Comparison of ENCODE assay signal across 1 cellular context in genomic region chr1:56189946-56190920, GRCh38.
TF ChIP-seq lines count a peak whose summit lies in the region.

No MANE protein-coding gene starts in this region.

TF ChIP-seq in HepG2, 621 proteins besides CTCF, POLR2A, EP300 and RAD21 (continued from another document and continues in another):
- TF ChIP-seq MLXIP (CRISPR knock-in tag; IDR thresholded peaks at IDR 0.05; ENCODE audit: borderline replicate concordance) (no peak), GPN1 (CRISPR knock-in tag; IDR thresholded peaks at IDR 0.05; ENCODE audit: borderline replicate concordance) (no peak), ZNF850 (CRISPR knock-in tag; conservative IDR thresholded peaks at IDR 0.05) (no peak), SALL2 (CRISPR knock-in tag; IDR thresholded peaks at IDR 0.05) (no peak), ZNF205 (CRISPR knock-in tag; IDR thresholded peaks at IDR 0.05) (peak; percentile 83), HOXD1 (CRISPR knock-in tag; IDR thresholded peaks at IDR 0.05) (peak; percentile 57; the same call in 1 of the 2 replicates), ZNF468 (CRISPR knock-in tag; IDR thresholded peaks at IDR 0.05) (no peak), ZNF503 (CRISPR knock-in tag; IDR thresholded peaks at IDR 0.05) (peak; percentile 92), HOMEZ (CRISPR knock-in tag; IDR thresholded peaks at IDR 0.05; ENCODE audit: low read depth) (no peak; the same call in 1 of the 2 replicates), SMC3 (IDR thresholded peaks at IDR 0.05; ENCODE audit: low read length) (peak; percentile 66), JUN (CRISPR knock-in tag; IDR thresholded peaks at IDR 0.05) (peak; percentile 96), HMGXB4 (CRISPR knock-in tag; IDR thresholded peaks at IDR 0.05; ENCODE audit: borderline replicate concordance in 1 of 2, low read depth in 1 of 2) (peak; percentile 67 to 76; a peak in 3 of 4 replicates), DR1 (CRISPR knock-in tag; IDR thresholded peaks at IDR 0.05) (no peak), MXD1 (CRISPR knock-in tag; IDR thresholded peaks at IDR 0.05) (no peak), NFAT5 (CRISPR knock-in tag; IDR thresholded peaks at IDR 0.05) (no peak), SAP130 (CRISPR knock-in tag; IDR thresholded peaks at IDR 0.05; ENCODE audit: low read depth) (peak; percentile 64), SIX1 (CRISPR knock-in tag; IDR thresholded peaks at IDR 0.05; ENCODE audit: borderline replicate concordance) (peak; percentile 71; the same call in 1 of the 2 replicates), RORA (CRISPR knock-in tag; IDR thresholded peaks at IDR 0.05) (no peak), ZNF17 (CRISPR knock-in tag; IDR thresholded peaks at IDR 0.05) (no peak), ZNF879 (CRISPR knock-in tag; IDR thresholded peaks at IDR 0.05) (no peak), CENPX (CRISPR knock-in tag; IDR thresholded peaks at IDR 0.05) (no peak), ZNF282 (IDR thresholded peaks at IDR 0.05; ENCODE audit: partially characterized antibody) (no peak), SIN3B (IDR thresholded peaks at IDR 0.05; ENCODE audit: low read length) (no peak; the same call in 1 of the 2 replicates), ZNF615 (CRISPR knock-in tag; IDR thresholded peaks at IDR 0.05; ENCODE audit: borderline replicate concordance) (no peak)
- TF ChIP-seq, protein P1, sequence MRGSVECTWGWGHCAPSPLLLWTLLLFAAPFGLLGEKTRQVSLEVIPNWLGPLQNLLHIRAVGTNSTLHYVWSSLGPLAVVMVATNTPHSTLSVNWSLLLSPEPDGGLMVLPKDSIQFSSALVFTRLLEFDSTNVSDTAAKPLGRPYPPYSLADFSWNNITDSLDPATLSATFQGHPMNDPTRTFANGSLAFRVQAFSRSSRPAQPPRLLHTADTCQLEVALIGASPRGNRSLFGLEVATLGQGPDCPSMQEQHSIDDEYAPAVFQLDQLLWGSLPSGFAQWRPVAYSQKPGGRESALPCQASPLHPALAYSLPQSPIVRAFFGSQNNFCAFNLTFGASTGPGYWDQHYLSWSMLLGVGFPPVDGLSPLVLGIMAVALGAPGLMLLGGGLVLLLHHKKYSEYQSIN (CRISPR knock-in tag; IDR thresholded peaks at IDR 0.05; ENCODE audit: borderline replicate concordance): no peak
- TF ChIP-seq, protein P2, sequence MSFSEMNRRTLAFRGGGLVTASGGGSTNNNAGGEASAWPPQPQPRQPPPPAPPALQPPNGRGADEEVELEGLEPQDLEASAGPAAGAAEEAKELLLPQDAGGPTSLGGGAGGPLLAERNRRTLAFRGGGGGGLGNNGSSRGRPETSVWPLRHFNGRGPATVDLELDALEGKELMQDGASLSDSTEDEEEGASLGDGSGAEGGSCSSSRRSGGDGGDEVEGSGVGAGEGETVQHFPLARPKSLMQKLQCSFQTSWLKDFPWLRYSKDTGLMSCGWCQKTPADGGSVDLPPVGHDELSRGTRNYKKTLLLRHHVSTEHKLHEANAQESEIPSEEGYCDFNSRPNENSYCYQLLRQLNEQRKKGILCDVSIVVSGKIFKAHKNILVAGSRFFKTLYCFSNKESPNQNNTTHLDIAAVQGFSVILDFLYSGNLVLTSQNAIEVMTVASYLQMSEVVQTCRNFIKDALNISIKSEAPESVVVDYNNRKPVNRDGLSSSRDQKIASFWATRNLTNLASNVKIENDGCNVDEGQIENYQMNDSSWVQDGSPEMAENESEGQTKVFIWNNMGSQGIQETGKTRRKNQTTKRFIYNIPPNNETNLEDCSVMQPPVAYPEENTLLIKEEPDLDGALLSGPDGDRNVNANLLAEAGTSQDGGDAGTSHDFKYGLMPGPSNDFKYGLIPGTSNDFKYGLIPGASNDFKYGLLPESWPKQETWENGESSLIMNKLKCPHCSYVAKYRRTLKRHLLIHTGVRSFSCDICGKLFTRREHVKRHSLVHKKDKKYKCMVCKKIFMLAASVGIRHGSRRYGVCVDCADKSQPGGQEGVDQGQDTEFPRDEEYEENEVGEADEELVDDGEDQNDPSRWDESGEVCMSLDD (CRISPR knock-in tag; IDR thresholded peaks at IDR 0.05; ENCODE audit: borderline replicate concordance): no peak
- TF ChIP-seq, protein P3, sequence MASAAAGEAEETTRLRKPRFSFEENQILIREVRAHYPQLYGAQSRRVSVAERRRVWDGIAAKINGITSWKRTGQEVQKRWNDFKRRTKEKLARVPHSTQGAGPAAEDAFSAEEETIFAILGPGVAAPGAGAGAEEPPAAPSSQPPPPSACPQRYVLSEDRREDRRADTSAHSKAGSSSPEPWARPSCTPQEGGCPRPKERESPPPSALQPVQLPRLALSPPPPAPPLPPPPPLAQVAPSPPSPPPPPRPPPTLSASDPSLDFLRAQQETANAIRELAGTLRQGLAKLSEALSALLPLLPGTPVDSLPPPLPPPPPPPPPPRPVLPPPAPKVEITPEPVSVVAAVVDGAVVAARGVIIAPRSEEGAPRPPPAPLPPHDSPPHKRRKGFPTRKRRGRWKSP (CRISPR knock-in tag; IDR thresholded peaks at IDR 0.05): peak; percentile 79; the same call in 1 of the 2 replicates
- TF ChIP-seq, protein P4, sequence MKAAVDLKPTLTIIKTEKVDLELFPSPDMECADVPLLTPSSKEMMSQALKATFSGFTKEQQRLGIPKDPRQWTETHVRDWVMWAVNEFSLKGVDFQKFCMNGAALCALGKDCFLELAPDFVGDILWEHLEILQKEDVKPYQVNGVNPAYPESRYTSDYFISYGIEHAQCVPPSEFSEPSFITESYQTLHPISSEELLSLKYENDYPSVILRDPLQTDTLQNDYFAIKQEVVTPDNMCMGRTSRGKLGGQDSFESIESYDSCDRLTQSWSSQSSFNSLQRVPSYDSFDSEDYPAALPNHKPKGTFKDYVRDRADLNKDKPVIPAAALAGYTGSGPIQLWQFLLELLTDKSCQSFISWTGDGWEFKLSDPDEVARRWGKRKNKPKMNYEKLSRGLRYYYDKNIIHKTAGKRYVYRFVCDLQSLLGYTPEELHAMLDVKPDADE (CRISPR knock-in tag; IDR thresholded peaks at IDR 0.05): no peak
- TF ChIP-seq, protein P5, sequence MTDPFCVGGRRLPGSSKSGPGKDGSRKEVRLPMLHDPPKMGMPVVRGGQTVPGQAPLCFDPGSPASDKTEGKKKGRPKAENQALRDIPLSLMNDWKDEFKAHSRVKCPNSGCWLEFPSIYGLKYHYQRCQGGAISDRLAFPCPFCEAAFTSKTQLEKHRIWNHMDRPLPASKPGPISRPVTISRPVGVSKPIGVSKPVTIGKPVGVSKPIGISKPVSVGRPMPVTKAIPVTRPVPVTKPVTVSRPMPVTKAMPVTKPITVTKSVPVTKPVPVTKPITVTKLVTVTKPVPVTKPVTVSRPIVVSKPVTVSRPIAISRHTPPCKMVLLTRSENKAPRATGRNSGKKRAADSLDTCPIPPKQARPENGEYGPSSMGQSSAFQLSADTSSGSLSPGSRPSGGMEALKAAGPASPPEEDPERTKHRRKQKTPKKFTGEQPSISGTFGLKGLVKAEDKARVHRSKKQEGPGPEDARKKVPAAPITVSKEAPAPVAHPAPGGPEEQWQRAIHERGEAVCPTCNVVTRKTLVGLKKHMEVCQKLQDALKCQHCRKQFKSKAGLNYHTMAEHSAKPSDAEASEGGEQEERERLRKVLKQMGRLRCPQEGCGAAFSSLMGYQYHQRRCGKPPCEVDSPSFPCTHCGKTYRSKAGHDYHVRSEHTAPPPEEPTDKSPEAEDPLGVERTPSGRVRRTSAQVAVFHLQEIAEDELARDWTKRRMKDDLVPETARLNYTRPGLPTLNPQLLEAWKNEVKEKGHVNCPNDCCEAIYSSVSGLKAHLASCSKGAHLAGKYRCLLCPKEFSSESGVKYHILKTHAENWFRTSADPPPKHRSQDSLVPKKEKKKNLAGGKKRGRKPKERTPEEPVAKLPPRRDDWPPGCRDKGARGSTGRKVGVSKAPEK (CRISPR knock-in tag; IDR thresholded peaks at IDR 0.05; ENCODE audit: borderline replicate concordance): no peak
